ENCODE assay signal across 8 cellular contexts in the genomic region with DNA sequence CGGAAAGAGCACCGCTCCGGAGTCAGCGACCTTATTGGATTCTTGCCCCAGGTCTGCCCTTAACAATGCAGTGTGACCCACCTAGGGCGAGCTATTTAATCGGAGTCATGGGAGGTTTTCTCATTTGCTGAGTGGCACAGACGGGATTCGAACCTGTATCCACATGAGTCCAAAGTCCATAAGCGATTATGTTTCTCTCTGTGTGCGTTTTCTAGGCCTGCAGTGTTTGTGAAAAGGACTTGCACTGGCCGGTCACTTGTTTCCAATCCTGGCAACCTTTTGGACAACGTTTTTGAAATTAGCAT. TPM values are rescaled to one million over a fixed set of nuclear protein-coding genes. Genes with fewer than 3 reads are reported as not detected.
DNase-seq lines count a peak whose midpoint lies in the region; ATAC-seq and TF ChIP-seq lines count a peak whose summit lies in the region.

No MANE protein-coding gene starts in this region.

- 3 to 23% methylated on average over 7 to 10 of the region's 12 CpGs for WGBS in mesodermal cell (ENCODE audit: insufficient coverage in 2 of 2), 2 experiments

- TF ChIP-seq CTCF in AG04450 (IDR thresholded peaks at IDR 0.05; ENCODE audit: low read depth, low read length) = no peak

- peaks cover 35% of the 10 kb centered on the region for H3K4me1 ChIP-seq in HUES48 (ENCODE audit: control insufficient read depth, insufficient read depth, low read length)
- H3K4me1 ChIP-seq in mesodermal cell (ENCODE audit: control insufficient read depth, insufficient read depth, low read length, poor library complexity, severe bottlenecking) = peaks cover 4% of the 10 kb centered on the region

- DNase-seq in AG04450 (ENCODE audit: low read depth, low spot score) = no peak
- peak in 1 of 61 donors; percentile 36 for DNase-seq in caudate nucleus (lab: John Stamatoyannopoulos, UW)
- DNase-seq in effector CD4-positive, alpha-beta T cell = no peak
- no peak for DNase-seq in sciatic nerve (ENCODE audit: low spot score)

- H3K36me3 ChIP-seq in HUES48 (ENCODE audit: control insufficient read depth, insufficient read depth, low read length) (peaks cover 3% of the 10 kb centered on the region; the same call in 1 of the 2 replicates), mesodermal cell (ENCODE audit: control insufficient read depth, insufficient read depth, low read length) (no peaks in the 10 kb centered on the region)

- H3K9ac ChIP-seq in HUES48 (ENCODE audit: low read depth, low read length) = peak overlapping the region; percentile 73

- ATAC-seq in GM18498 (IDR thresholded peaks at IDR 0.05; ENCODE audit: unreplicated experiment) = no peak
- no peak for ATAC-seq in GM18502 (IDR thresholded peaks at IDR 0.05; ENCODE audit: poor library complexity, unreplicated experiment)
- ATAC-seq in sciatic nerve = no peak

- H3K27ac ChIP-seq in AG04450 (ENCODE audit: low read depth, low read length) (no peak overlapping the region), HUES48 (ENCODE audit: low read depth, low read length) (peak overlapping the region; percentile 90), caudate nucleus (ENCODE audit: low read depth, low read length) (peak overlapping the region; percentile 53), mesodermal cell (ENCODE audit: low read depth, low read length, severe bottlenecking) (peak overlapping the region; percentile 86)

- CTCF ChIA-PET in AG04450 (lab: Charles Lee) = interaction anchor here (0.7 to 1.1 kb wide), 2 partner anchors 198 to 215 kb away, joined by 5 to 6 read pairs; no protein-coding TSS in a partner anchor

- intact Hi-C loops in sciatic nerve (cut with DNase I) = no loop called here

- POLR2A ChIA-PET in AG04450 (lab: Yijun Ruan, JAX) = interaction anchor here (1.2 kb wide), 1 partner anchor 141 kb away, joined by 6 read pairs; the partner anchor contains the start of gene BTBD1

- H3K9me3 ChIP-seq in AG04450 (ENCODE audit: control insufficient read depth, insufficient read depth, low read length) (no peaks in the 10 kb centered on the region), HUES48 (ENCODE audit: control insufficient read depth, insufficient read depth, low read length) (no peaks in the 10 kb centered on the region), mesodermal cell (ENCODE audit: control insufficient read depth, low read length) (no peaks in the 10 kb centered on the region)

- H3K4me3 ChIP-seq in AG04450 (ENCODE audit: low read depth, low read length) (peak overlapping the region; percentile 80), HUES48 (ENCODE audit: low read depth, low read length) (peak overlapping the region; percentile 84), mesodermal cell (ENCODE audit: extremely low read depth, insufficient read depth, low read length, poor library complexity, severe bottlenecking) (peak overlapping the region; percentile 82)

- H3K27me3 ChIP-seq in AG04450 (ENCODE audit: control insufficient read depth, insufficient read depth, low read length) (no peaks in the 10 kb centered on the region), HUES48 (ENCODE audit: control insufficient read depth, insufficient read depth, low read length) (no peaks in the 10 kb centered on the region)

RNA-seq across cellular contexts. Expression of gene HDGFL3, which starts 0.7 kb away (rescaled TPM):
- polyA plus RNA-seq in AG04450 (2011; rRNA removed) = 48.4 and 71.6 TPM in 2 replicates
- 8.6 and 24.2 TPM in 2 replicates for polyA minus RNA-seq in AG04450 (2011; rRNA and poly(A)+ RNA removed)
- 52.0 TPM for polyA plus RNA-seq in mesodermal cell (2013, experiment 1 of 2)
- polyA plus RNA-seq in mesodermal cell (2013, experiment 2 of 2) = 68.6 TPM
- total RNA-seq in sciatic nerve = 53.8 TPM
